8 cellular contexts compared by ENCODE assay signal in the genomic region with DNA sequence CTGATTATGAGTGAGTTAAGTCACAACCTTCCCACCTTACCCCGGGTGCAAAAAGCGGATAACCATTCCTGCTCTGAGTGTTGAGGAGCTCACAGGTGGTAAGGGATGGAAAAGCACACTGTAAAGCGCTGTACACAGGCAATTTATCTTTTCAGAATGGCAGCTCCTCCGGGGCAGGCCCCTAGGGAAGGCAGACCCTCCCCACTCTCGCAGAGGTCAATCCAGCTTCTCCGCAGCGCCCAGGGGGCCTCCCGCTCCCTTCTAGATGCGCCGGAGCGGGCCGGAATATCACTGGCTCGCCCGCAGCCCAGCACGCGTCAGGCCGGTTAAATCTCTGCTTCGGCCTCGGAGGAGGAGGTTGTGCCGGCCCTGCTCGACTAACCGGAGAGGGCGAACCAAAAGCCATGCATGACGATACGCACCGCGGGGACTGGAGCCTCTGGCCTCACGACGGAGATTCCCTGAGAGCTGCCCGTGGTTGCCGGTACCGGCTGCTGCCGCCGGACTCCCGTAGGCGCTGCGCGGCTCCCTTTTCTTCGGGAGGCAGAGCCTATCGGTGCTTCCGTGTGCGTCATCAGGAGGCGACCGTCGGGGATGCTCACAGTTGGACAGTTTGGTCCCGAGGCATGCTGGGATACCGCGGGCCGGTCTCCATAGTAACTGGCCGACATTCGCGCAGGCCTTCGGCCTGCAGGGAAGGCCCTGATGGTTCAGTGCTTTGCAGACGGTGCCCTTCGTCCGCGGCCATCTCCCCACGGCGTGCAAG. TPM values are rescaled to one million over a fixed set of nuclear protein-coding genes. Genes with fewer than 3 reads are reported as not detected.
DNase-seq lines count a peak whose midpoint lies in the region; ATAC-seq, FAIRE-seq and TF ChIP-seq lines count a peak whose summit lies in the region.

Gene BRMS1 (minus strand): TSS at position 555 of the 766 bp plus-strand sequence. CDS start 2,870 bp downstream, outside the sequence.

- H3K4me3 ChIP-seq in astrocyte (ENCODE audit: insufficient read depth, low read depth, low read length) (peak within 1 kb of the TSS; percentile 86), rectal smooth muscle tissue (ENCODE audit: low read length) (peak within 1 kb of the TSS; percentile 93), vagina (peak within 1 kb of the TSS; percentile 71 to 89)

- H3K27ac ChIP-seq in astrocyte (ENCODE audit: low read depth, low read length), result peak within 1 kb of the TSS; percentile 61
- peak within 1 kb of the TSS; percentile 79 for H3K27ac ChIP-seq in rectal smooth muscle tissue (ENCODE audit: low read depth, low read length)
- H3K27ac ChIP-seq in vagina, result peak within 1 kb of the TSS; percentile 49

- H3K9me3 Mint-ChIP-seq in astrocyte (ENCODE audit: unreplicated experiment), result peaks cover 1% of the 10 kb centered on the region

- no peaks in the 10 kb centered on the region for H3K27me3 Mint-ChIP-seq in astrocyte (ENCODE audit: low read depth, unreplicated experiment)

- intact Hi-C loops in vagina (cut with DNase I), result no loop called here

- peak in 1 of 2 donors; percentile 44 for TF ChIP-seq POLR2A in vagina (IDR thresholded peaks at IDR 0.05)

- DNase-seq in NCI-H2029 treated with DMSO at 0.1 percent for 48 hours (lab: John Stamatoyannopoulos, UW) (peak; percentile 40), T-helper 22 cell (ENCODE audit: low read depth) (peak; percentile 95), astrocyte (ENCODE audit: low read depth) (peak; percentile 94), hepatic stellate cell (ENCODE audit: low spot score) (peak; percentile 96), vagina (ENCODE audit: extremely low spot score in 2 of 2) (no peak)

- H3K4me2 ChIP-seq in astrocyte (ENCODE audit: low read length), result peak within 1 kb of the TSS; percentile 96

- H4K20me1 ChIP-seq in astrocyte (ENCODE audit: insufficient read depth, low read length), result peaks cover 31% of the 10 kb centered on the region

- H3K4me3 Mint-ChIP-seq in astrocyte (ENCODE audit: unreplicated experiment), result peak within 1 kb of the TSS; percentile 98

- H3K4me1 ChIP-seq in astrocyte (ENCODE audit: insufficient read depth, low read length), result peaks cover 33% of the 10 kb centered on the region
- peaks cover 15% of the 10 kb centered on the region for H3K4me1 ChIP-seq in rectal smooth muscle tissue (ENCODE audit: control insufficient read depth, insufficient read depth, low read length)
- H3K4me1 ChIP-seq in vagina, result peaks cover 40% of the 10 kb centered on the region

- H3K27ac Mint-ChIP-seq in astrocyte (ENCODE audit: unreplicated experiment), result peak within 1 kb of the TSS; percentile 97

- H3K9me3 ChIP-seq in astrocyte (ENCODE audit: insufficient read depth, low read depth, low read length), result no peaks in the 10 kb centered on the region
- H3K9me3 ChIP-seq in vagina, result no peaks in the 10 kb centered on the region

- no peaks in the 10 kb centered on the region for H3K27me3 ChIP-seq in astrocyte (ENCODE audit: insufficient read depth, low read length)
- H3K27me3 ChIP-seq in rectal smooth muscle tissue (ENCODE audit: control insufficient read depth, insufficient read depth, low read length), result no peaks in the 10 kb centered on the region
- H3K27me3 ChIP-seq in vagina, result no peaks in the 10 kb centered on the region

- H3K36me3 ChIP-seq in astrocyte (ENCODE audit: insufficient read depth, low read length), result peaks cover 3% of the 10 kb centered on the region
- peaks cover 23% of the 10 kb centered on the region for H3K36me3 ChIP-seq in rectal smooth muscle tissue (ENCODE audit: control insufficient read depth, insufficient read depth, low read length)
- H3K36me3 ChIP-seq in vagina, result peaks cover 0 to 25% of the 10 kb centered on the region in 2 donors

- H3K4me1 Mint-ChIP-seq in astrocyte (ENCODE audit: low read depth, unreplicated experiment), result peaks cover 21% of the 10 kb centered on the region

- FAIRE-seq in astrocyte (lab: Jason Lieb, UNC), result no peak

- H3K79me2 ChIP-seq in astrocyte (ENCODE audit: insufficient read depth, low read length), result peaks cover 34% of the 10 kb centered on the region

- ATAC-seq in GM18502 (IDR thresholded peaks at IDR 0.05; ENCODE audit: poor library complexity, unreplicated experiment) (peak; percentile 76), HG02970 (IDR thresholded peaks at IDR 0.05; ENCODE audit: low FRiP score, unreplicated experiment) (peak; percentile 69)

- peak within 1 kb of the TSS; percentile 87 for H2AFZ ChIP-seq in astrocyte (ENCODE audit: low read depth, low read length)

- H3K36me3 Mint-ChIP-seq in astrocyte (ENCODE audit: low read depth, unreplicated experiment), result peaks cover 2% of the 10 kb centered on the region

- peak within 1 kb of the TSS; percentile 90 for H3K9ac ChIP-seq in astrocyte (ENCODE audit: low read length)
- peak within 1 kb of the TSS; percentile 86 for H3K9ac ChIP-seq in rectal smooth muscle tissue (ENCODE audit: low read length)

- TF ChIP-seq CTCF in astrocyte (IDR thresholded peaks at IDR 0.05; ENCODE audit: insufficient read depth, low read depth, low read length) (no peak), vagina (IDR thresholded peaks at IDR 0.05) (peak in 2 of 3 experiments; percentile 21)

RNA-seq across cellular contexts. Expression of gene BRMS1, which starts in this region (rescaled TPM):
- total RNA-seq in astrocyte (43.5 and 47.8 TPM in 2 replicates), vagina (37.1 TPM)

Comparison
In these comparisons a context has a peak if more than half of its experiments do, and no peak if none do; other contexts are left out.
1. DNase-seq: peak in NCI-H2029 treated with DMSO at 0.1 percent for 48 hours (single experiment), T-helper 22 cell (single experiment), astrocyte (single experiment) and hepatic stellate cell (single experiment); none in vagina (0 of 2).
2. Peak in every context shown above with its lines, with median percentiles within 50 percentile points of each other: H3K27ac ChIP-seq and H3K4me3 ChIP-seq.